8 cellular contexts compared by ENCODE assay signal in genomic region chr10:75408911-75409885, GRCh38. TPM values are rescaled to one million over a fixed set of nuclear protein-coding genes. Genes with fewer than 3 reads are reported as not detected.
DNase-seq lines count a peak whose midpoint lies in the region; ATAC-seq, FAIRE-seq and TF ChIP-seq lines count a peak whose summit lies in the region.

No MANE protein-coding gene starts in this region.

- DNase-seq in A549 (ENCODE audit: low read depth in 1 of 2, low spot score in 1 of 2) (peak; percentile 62 to 78), T1000 (lab: John Stamatoyannopoulos, UW) (peak; percentile 41), erythroblast (lab: John Stamatoyannopoulos, UW) (peak; percentile 26 to 47), mucosa of descending colon (peak; percentile 78 to 89 (median 81)), ureter (ENCODE audit: low spot score) (peak; percentile 83)

- H3K9ac ChIP-seq in ES-I3 (ENCODE audit: low read depth, low read length), result peak overlapping the region; percentile 81
- H3K9ac ChIP-seq in KMS-11, result peak overlapping the region; percentile 55

- no peaks in the 10 kb centered on the region for H4K20me1 ChIP-seq in KMS-11 (ENCODE audit: insufficient read depth)

- POLR2A ChIA-PET in A549 (lab: Yijun Ruan, JAX), result interaction anchor here (0.5 to 1.4 kb wide), 6 partner anchors 8 to 748 kb away, joined by 3 to 5 read pairs (median 4); partner anchors contain the start of gene LRMDA

- H3K4me2 ChIP-seq in A549, result peak overlapping the region; percentile 99
- H3K4me2 ChIP-seq in KMS-11, result peak overlapping the region; percentile 82

- peak overlapping the region; percentile 78 for H3K4me3 ChIP-seq in A549
- no peak overlapping the region for H3K4me3 ChIP-seq in KMS-11 (IDR thresholded peaks at IDR 0.05; ENCODE audit: insufficient read depth, low read depth, low read length)
- H3K4me3 ChIP-seq in mucosa of descending colon, result peak overlapping the region; percentile 13

- no peak for FAIRE-seq in A549 (lab: Jason Lieb, UNC)

- under 1% methylated on average over 43 of the region's 76 CpGs for WGBS in A549 (ENCODE audit: missing lambda C conversion rate)

- peak overlapping the region; percentile 96 for H2AFZ ChIP-seq in KMS-11 (ENCODE audit: low read depth)

- H3K4me1 ChIP-seq in A549 (peaks cover 5% of the 10 kb centered on the region; the same call in 2 of the 3 replicates), ES-I3 (ENCODE audit: insufficient read depth, low read length) (peaks cover 6% of the 10 kb centered on the region), KMS-11 (ENCODE audit: low read depth, poor library complexity, severe bottlenecking) (peaks cover 5% of the 10 kb centered on the region), mucosa of descending colon (ENCODE audit: low read depth) (peaks cover 13% of the 10 kb centered on the region)

- CTCF ChIA-PET in A549 (lab: Yijun Ruan, JAX), result interaction anchor here (0.6 to 1.6 kb wide), 5 partner anchors 15 to 619 kb away, joined by 3 to 4 read pairs (median 3); no protein-coding TSS in a partner anchor

- H3K27ac ChIP-seq in A549 (peak overlapping the region; percentile 85 to 98), KMS-11 (peak overlapping the region; percentile 39; the same call in 1 of the 2 replicates)

- H3K9me3 ChIP-seq in A549, result no peaks in the 10 kb centered on the region
- no peaks in the 10 kb centered on the region for H3K9me3 ChIP-seq in ES-I3 (ENCODE audit: control insufficient read depth, insufficient read depth, low read length)
- H3K9me3 ChIP-seq in mucosa of descending colon, result no peaks in the 10 kb centered on the region

- H3K36me3 ChIP-seq in ES-I3 (ENCODE audit: insufficient read depth, low read length), result no peaks in the 10 kb centered on the region
- H3K36me3 ChIP-seq in KMS-11 (ENCODE audit: insufficient read depth), result no peaks in the 10 kb centered on the region
- no peaks in the 10 kb centered on the region for H3K36me3 ChIP-seq in mucosa of descending colon (ENCODE audit: low read depth)

- ATAC-seq in A549 (peak; percentile 82 to 91), mucosa of descending colon (peak; percentile 97), GM21367 (IDR thresholded peaks at IDR 0.05; ENCODE audit: unreplicated experiment) (no peak)

- TF ChIP-seq POLR2A in A549 (IDR thresholded peaks at IDR 0.05; ENCODE audit: low read length) (no peak; the same call in 1 of the 2 replicates), erythroblast (IDR thresholded peaks at IDR 0.05; ENCODE audit: low read length) (no peak)

- H3K79me2 ChIP-seq in KMS-11 (ENCODE audit: insufficient read depth, low read depth), result no peaks in the 10 kb centered on the region

- TF ChIP-seq RAD21 in A549 (conservative IDR thresholded peaks at IDR 0.05 in 1 of 2, IDR thresholded peaks at IDR 0.05 in 1 of 2), result no peak; a peak in 2 of 5 replicates

- TF ChIP-seq CTCF in A549 (IDR thresholded peaks at IDR 0.05) (peak; percentile 7; the same call in 1 of the 3 replicates), KMS-11 (conservative IDR thresholded peaks at IDR 0.05; ENCODE audit: low read depth, low read length) (no peak), mucosa of descending colon (IDR thresholded peaks at IDR 0.05) (no peak)

- TF ChIP-seq EP300 in A549 (IDR thresholded peaks at IDR 0.05), result no peak

- no peaks in the 10 kb centered on the region for H3K27me3 ChIP-seq in KMS-11 (ENCODE audit: insufficient read depth, low read depth)

- intact Hi-C loops in mucosa of descending colon (cut with DNase I, micrococcal nuclease), result loop anchor here in 1 of 2 donors (10.0 kb wide), 1 partner anchor 96 kb away; no protein-coding TSS in a partner anchor

TF ChIP-seq in A549, 52 proteins besides CTCF, POLR2A, EP300 and RAD21 (continues in another document):
- TF ChIP-seq SREBF2 (IDR thresholded peaks at IDR 0.05) (no peak), GATA3 (IDR thresholded peaks at IDR 0.05; ENCODE audit: borderline replicate concordance) (no peak), MAZ (IDR thresholded peaks at IDR 0.05; ENCODE audit: borderline replicate concordance, low read depth, low read length) (0 out of 2 replicates have a peak, but pooled peaks have one; percentile 35), JUNB (IDR thresholded peaks at IDR 0.05) (no peak), HDAC2 (IDR thresholded peaks at IDR 0.05) (no peak), RCOR1 (IDR thresholded peaks at IDR 0.05; ENCODE audit: low read depth, low read length) (no peak), POLR2AphosphoS2 (conservative IDR thresholded peaks at IDR 0.05; ENCODE audit: low read length) (no peak), HOXB5 (CRISPR knock-in tag; IDR thresholded peaks at IDR 0.05) (no peak), HOXA7 (CRISPR knock-in tag; IDR thresholded peaks at IDR 0.05) (no peak), FOXS1 (CRISPR knock-in tag; IDR thresholded peaks at IDR 0.05) (no peak), HMGXB4 (CRISPR knock-in tag; IDR thresholded peaks at IDR 0.05; ENCODE audit: borderline replicate concordance) (no peak), ZFP36 (IDR thresholded peaks at IDR 0.05; ENCODE audit: borderline replicate concordance, partially characterized antibody) (no peak), TFCP2L1 (CRISPR knock-in tag; IDR thresholded peaks at IDR 0.05) (no peak), CHD4 (IDR thresholded peaks at IDR 0.05; ENCODE audit: borderline replicate concordance) (no peak), CEBPB (IDR thresholded peaks at IDR 0.05) (no peak), JUN (IDR thresholded peaks at IDR 0.05) (peak in 1 of 2 experiments; percentile 56; a peak in 2 of 5 replicates), ZNF302 (CRISPR knock-in tag; IDR thresholded peaks at IDR 0.05) (no peak), PHF8 (IDR thresholded peaks at IDR 0.05; ENCODE audit: borderline replicate concordance, low read depth) (peak; percentile 63), RNF2 (IDR thresholded peaks at IDR 0.05; ENCODE audit: borderline replicate concordance, low read depth) (no peak), ZSCAN20 (CRISPR knock-in tag; IDR thresholded peaks at IDR 0.05) (no peak), ELK1 (IDR thresholded peaks at IDR 0.05; ENCODE audit: low read depth, low read length) (no peak), TP53 (CRISPR knock-in tag; IDR thresholded peaks at IDR 0.05) (no peak), HES2 (IDR thresholded peaks at IDR 0.05) (no peak), MAFK (IDR thresholded peaks at IDR 0.05; ENCODE audit: partially characterized antibody) (no peak), CBX8 (IDR thresholded peaks at IDR 0.05) (no peak), RFX5 (IDR thresholded peaks at IDR 0.05) (no peak), RARB (CRISPR knock-in tag; IDR thresholded peaks at IDR 0.05) (no peak), EHF (CRISPR knock-in tag; IDR thresholded peaks at IDR 0.05) (no peak), NPAS2 (CRISPR knock-in tag; IDR thresholded peaks at IDR 0.05; ENCODE audit: borderline replicate concordance) (no peak), BHLHE40 (IDR thresholded peaks at IDR 0.05; ENCODE audit: low read depth, low read length) (peak; percentile 44), CBX2 (IDR thresholded peaks at IDR 0.05; ENCODE audit: borderline replicate concordance, low read depth) (no peak), SMC3 (IDR thresholded peaks at IDR 0.05) (no peak)

RNA-seq across cellular contexts. Expression of gene ZNF503, which starts 7.6 kb away (rescaled TPM):
- polyA plus RNA-seq in A549 (2011; rRNA removed) (0.54 and 0.71 TPM in 2 replicates), A549 (2017; fragmentation: RNase III; extraction: RNeasy Plus Mini Kit Qiagen cat#74134 plus additional on column Dnase treatment) (9.5 to 13.1 TPM (median 12.8 TPM) in 3 replicates)
- polyA plus RNA-seq in A549 (2012; cell fraction: cytosol; rRNA removed), result 1.6 and 2.3 TPM in 2 replicates
- 5.2 and 8.3 TPM in 2 replicates for polyA plus RNA-seq in A549 (2012; cell fraction: nucleus; rRNA removed)
- 0.33 and 0.49 TPM in 2 replicates for polyA minus RNA-seq in A549 (2011; rRNA and poly(A)+ RNA removed)
- total RNA-seq in mucosa of descending colon (10 to 100 TPM in 1 of 3 donors, 1 to 10 TPM in 2; 3.7 to 32.3 (median 6.1) TPM), ureter (25.2 TPM)

RNA-seq across cellular contexts. Expression of gene LRMDA, which starts 22.2 kb away (rescaled TPM):
- polyA plus RNA-seq in A549 (2011; rRNA removed), result 5.2 and 5.6 TPM in 2 replicates
- polyA plus RNA-seq in A549 (2012; cell fraction: cytosol; rRNA removed), result 0.73 and 1.4 TPM in 2 replicates
- polyA plus RNA-seq in A549 (2012; cell fraction: nucleus; rRNA removed), result 0.89 and 1.5 TPM in 2 replicates
- 4.1 to 5.1 TPM (median 4.6 TPM) in 3 replicates for polyA plus RNA-seq in A549 (2017; fragmentation: RNase III; extraction: RNeasy Plus Mini Kit Qiagen cat#74134 plus additional on column Dnase treatment)
- 8.2 and 14.0 TPM in 2 replicates for polyA minus RNA-seq in A549 (2011; rRNA and poly(A)+ RNA removed)
- 10 to 100 TPM in 2 of 3 donors, 1 to 10 TPM in 1; 9.4 to 14.9 (median 10.3) TPM for total RNA-seq in mucosa of descending colon
- 23.1 TPM for total RNA-seq in ureter
